In the genomic region with DNA sequence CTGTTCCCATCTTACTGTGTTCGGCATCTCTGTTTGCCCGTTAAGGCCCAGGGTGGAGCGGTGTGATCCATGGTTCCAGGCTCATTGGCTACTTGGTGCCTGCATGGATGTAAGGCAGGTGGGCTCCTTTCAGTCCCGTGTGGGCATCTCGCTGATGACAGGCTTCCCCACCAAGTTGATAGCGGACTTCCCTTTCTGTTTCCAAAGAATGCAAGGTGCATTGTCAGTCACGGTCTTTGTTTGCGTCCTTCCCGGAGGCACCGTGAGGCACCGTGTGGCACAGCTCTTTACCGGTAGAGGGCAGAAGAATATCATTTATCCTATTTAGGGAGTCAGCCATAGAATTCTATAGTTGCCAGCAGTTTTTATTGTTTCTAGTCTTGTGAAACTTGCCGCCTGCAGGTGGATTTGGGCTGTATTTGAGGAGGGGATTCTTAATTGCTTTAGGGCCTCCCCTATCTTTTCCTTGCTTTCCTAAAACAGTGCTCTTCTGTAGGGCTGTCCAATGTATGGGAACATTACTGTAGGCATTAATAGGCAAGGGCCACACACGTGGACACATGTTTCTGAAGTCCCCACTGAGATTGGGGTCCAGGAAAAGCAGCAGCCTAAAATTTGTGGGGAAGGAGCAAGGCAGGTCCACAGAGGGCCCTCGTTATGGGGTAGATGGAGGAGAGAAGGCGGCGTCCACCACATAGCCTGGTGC, we compare ENCODE assay signal across 8 cellular contexts.
DNase-seq lines count a peak whose midpoint lies in the region; ATAC-seq and TF ChIP-seq lines count a peak whose summit lies in the region.

No MANE protein-coding gene starts in this region.

- H3K36me3 ChIP-seq in lower lobe of right lung = peaks cover 11% of the 10 kb centered on the region

- H3K27me3 ChIP-seq in lower lobe of right lung (ENCODE audit: low read depth) = no peaks in the 10 kb centered on the region

- TF ChIP-seq CTCF in HFF-Myc (IDR thresholded peaks at IDR 0.05; ENCODE audit: low read depth, low read length, missing control alignments) (peak; percentile 61), activated B cell treated with CpG ODN at 0.5 μM for 24 hours (IDR thresholded peaks at IDR 0.05) (no peak), lower lobe of right lung (IDR thresholded peaks at IDR 0.05) (peak; percentile 70)

- peaks cover 20% of the 10 kb centered on the region for H3K4me1 ChIP-seq in lower lobe of right lung

- H3K27ac ChIP-seq in lower lobe of right lung = no peak overlapping the region

- peak; percentile 52 for ATAC-seq in activated B cell treated with CpG ODN at 0.5 μM for 24 hours (ENCODE audit: low read depth)
- peak; percentile 71 to 79 for ATAC-seq in lower lobe of right lung
- peak; percentile 73 for ATAC-seq in stimulated activated naive CD8-positive, alpha-beta T cell treated with anti-CD3 and anti-CD28 coated beads, Interleukin-15, amount 100 ng/mL, for 72 hours

- DNase-seq in NCI-H510A treated with DMSO at 0.1 percent for 48 hours (lab: John Stamatoyannopoulos, UW) (peak; percentile 50), NCI-H510A (lab: John Stamatoyannopoulos, UW) (no peak), HFF-Myc (ENCODE audit: extremely low read depth, low read depth) (peak; percentile 11), NCI-H1048 (lab: John Stamatoyannopoulos, UW) (peak; percentile 29), activated B cell treated with CpG ODN at 0.5 μM for 24 hours (no peak), dedifferentiated amniotic fluid mesenchymal stem cell (ENCODE audit: extremely low spot score) (peak; percentile 50), lower lobe of right lung (no peak)
- peak; percentile 51 to 59 for DNase-seq in stimulated activated naive CD8-positive, alpha-beta T cell treated with anti-CD3 and anti-CD28 coated beads, Interleukin-15, amount 100 ng/mL, for 72 hours

- H3K9me3 Mint-ChIP-seq in activated B cell treated with CpG ODN at 0.5 μM for 24 hours = no peaks in the 10 kb centered on the region
- H3K9me3 Mint-ChIP-seq in stimulated activated naive CD8-positive, alpha-beta T cell treated with anti-CD3 and anti-CD28 coated beads, Interleukin-15, amount 100 ng/mL, for 72 hours = no peaks in the 10 kb centered on the region

- H3K4me3 ChIP-seq in HFF-Myc (replicated peaks; ENCODE audit: low read depth, low read length) = no peak overlapping the region
- no peak overlapping the region for H3K4me3 ChIP-seq in lower lobe of right lung

- no peak overlapping the region for H3K4me3 Mint-ChIP-seq in activated B cell treated with CpG ODN at 0.5 μM for 24 hours
- H3K4me3 Mint-ChIP-seq in stimulated activated naive CD8-positive, alpha-beta T cell treated with anti-CD3 and anti-CD28 coated beads, Interleukin-15, amount 100 ng/mL, for 72 hours = peak overlapping the region; percentile 27 to 50

- intact Hi-C loops in activated B cell treated with CpG ODN at 0.5 μM for 24 hours (cut with micrococcal nuclease) = no loop called here
- intact Hi-C loops in lower lobe of right lung (cut with DNase I) = no loop called here

- no peaks in the 10 kb centered on the region for H3K36me3 Mint-ChIP-seq in activated B cell treated with CpG ODN at 0.5 μM for 24 hours (ENCODE audit: low read depth)

- H3K27me3 Mint-ChIP-seq in activated B cell treated with CpG ODN at 0.5 μM for 24 hours = no peaks in the 10 kb centered on the region
- H3K27me3 Mint-ChIP-seq in stimulated activated naive CD8-positive, alpha-beta T cell treated with anti-CD3 and anti-CD28 coated beads, Interleukin-15, amount 100 ng/mL, for 72 hours = peaks cover 6% of the 10 kb centered on the region

- POLR2A ChIA-PET in activated B cell treated with CpG ODN at 0.5 μM for 24 hours (lab: Charles Lee) = no interaction called here

- no peak overlapping the region for H3K27ac Mint-ChIP-seq in activated B cell treated with CpG ODN at 0.5 μM for 24 hours
- H3K27ac Mint-ChIP-seq in stimulated activated naive CD8-positive, alpha-beta T cell treated with anti-CD3 and anti-CD28 coated beads, Interleukin-15, amount 100 ng/mL, for 72 hours = peak overlapping the region in 1 of 2 donors; percentile 30

- CTCF ChIA-PET in activated B cell treated with CpG ODN at 0.5 μM for 24 hours (lab: Charles Lee) = interaction anchor here (0.7 to 3.3 kb wide), 5 partner anchors 127 to 617 kb away, joined by 3 to 26 read pairs (median 5); no protein-coding TSS in a partner anchor

- H3K9me3 ChIP-seq in lower lobe of right lung = no peaks in the 10 kb centered on the region

- peaks cover 22% of the 10 kb centered on the region for H3K4me1 Mint-ChIP-seq in activated B cell treated with CpG ODN at 0.5 μM for 24 hours
- H3K4me1 Mint-ChIP-seq in stimulated activated naive CD8-positive, alpha-beta T cell treated with anti-CD3 and anti-CD28 coated beads, Interleukin-15, amount 100 ng/mL, for 72 hours = peaks cover 42% of the 10 kb centered on the region

Comparison
In these comparisons a context has a peak if more than half of its experiments do, and no peak if none do; other contexts are left out.
1. DNase-seq: peak in NCI-H510A treated with DMSO at 0.1 percent for 48 hours (single experiment), HFF-Myc (single experiment), NCI-H1048 (single experiment), dedifferentiated amniotic fluid mesenchymal stem cell (single experiment) and stimulated activated naive CD8-positive, alpha-beta T cell treated with anti-CD3 and anti-CD28 coated beads, Interleukin-15, amount 100 ng/mL, for 72 hours (2 of 2); none in NCI-H510A (single experiment), activated B cell treated with CpG ODN at 0.5 μM for 24 hours (single experiment) and lower lobe of right lung (single experiment).
2. Peak in every context shown above with its lines, with median percentiles within 50 percentile points of each other: ATAC-seq.